1 cellular context compared by ENCODE assay signal in the genomic region with DNA sequence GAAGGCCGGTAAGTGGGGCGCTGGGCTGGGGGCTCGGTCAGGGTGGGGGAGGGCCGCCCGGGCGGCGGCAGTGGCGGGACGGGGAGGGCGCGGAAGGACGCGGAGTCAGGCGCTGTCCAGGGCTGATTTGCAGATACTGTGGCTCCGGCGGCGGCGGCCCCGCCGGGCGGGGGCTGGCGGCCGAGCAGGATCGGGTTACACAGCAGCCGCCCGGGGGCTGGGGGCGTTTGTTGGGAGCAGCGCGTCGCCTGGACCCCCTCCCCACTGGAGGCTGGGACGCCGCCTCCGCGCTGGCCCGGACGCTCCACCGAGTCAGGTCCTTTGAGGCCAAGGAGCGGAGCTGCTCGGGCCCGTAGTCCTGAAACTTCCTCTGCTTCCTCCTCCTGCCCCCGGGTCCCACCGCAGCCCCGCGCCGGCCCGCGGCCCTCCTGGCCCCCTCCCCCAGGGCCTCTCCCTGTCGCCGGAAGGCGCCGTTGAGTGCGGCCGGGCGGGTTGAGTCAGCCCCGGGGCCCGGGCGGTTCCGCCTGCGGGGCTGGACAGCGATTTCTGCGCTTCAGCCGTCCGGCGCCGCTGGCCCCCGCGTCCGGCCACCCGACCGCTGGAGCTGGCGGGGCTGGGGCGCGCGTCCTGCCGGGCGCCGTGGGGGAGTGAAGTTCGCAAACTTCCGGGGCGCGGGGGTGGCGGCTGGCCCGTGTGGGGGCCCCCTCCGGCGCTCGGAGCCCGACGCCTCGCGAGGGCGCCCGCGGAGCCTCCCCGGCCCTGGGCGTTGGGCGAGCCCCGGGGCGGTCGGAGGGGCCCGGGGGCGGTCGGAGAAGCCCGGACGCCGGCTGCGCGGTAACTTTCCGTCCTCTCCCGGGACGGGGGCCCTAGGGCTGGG.
A peak's percentile ranks its signal among the peaks of the same experiment; 100 is the strongest.
TF ChIP-seq lines count a peak whose summit lies in the region.

No MANE protein-coding gene starts in this region.

TF ChIP-seq in HepG2, 621 proteins besides CTCF, POLR2A, EP300 and RAD21 (continued from another document and continues in another):
- no peak for TF ChIP-seq SCMH1 (CRISPR knock-in tag; IDR thresholded peaks at IDR 0.05; ENCODE audit: borderline replicate concordance)
- TF ChIP-seq JUNB (CRISPR knock-in tag; IDR thresholded peaks at IDR 0.05; ENCODE audit: borderline replicate concordance): no peak
- TF ChIP-seq IRX3 (CRISPR knock-in tag; IDR thresholded peaks at IDR 0.05; ENCODE audit: borderline replicate concordance, low read depth): no peak
- TF ChIP-seq ZFYVE20 (CRISPR knock-in tag; IDR thresholded peaks at IDR 0.05; ENCODE audit: borderline replicate concordance, low read depth): no peak
- TF ChIP-seq, protein P1, sequence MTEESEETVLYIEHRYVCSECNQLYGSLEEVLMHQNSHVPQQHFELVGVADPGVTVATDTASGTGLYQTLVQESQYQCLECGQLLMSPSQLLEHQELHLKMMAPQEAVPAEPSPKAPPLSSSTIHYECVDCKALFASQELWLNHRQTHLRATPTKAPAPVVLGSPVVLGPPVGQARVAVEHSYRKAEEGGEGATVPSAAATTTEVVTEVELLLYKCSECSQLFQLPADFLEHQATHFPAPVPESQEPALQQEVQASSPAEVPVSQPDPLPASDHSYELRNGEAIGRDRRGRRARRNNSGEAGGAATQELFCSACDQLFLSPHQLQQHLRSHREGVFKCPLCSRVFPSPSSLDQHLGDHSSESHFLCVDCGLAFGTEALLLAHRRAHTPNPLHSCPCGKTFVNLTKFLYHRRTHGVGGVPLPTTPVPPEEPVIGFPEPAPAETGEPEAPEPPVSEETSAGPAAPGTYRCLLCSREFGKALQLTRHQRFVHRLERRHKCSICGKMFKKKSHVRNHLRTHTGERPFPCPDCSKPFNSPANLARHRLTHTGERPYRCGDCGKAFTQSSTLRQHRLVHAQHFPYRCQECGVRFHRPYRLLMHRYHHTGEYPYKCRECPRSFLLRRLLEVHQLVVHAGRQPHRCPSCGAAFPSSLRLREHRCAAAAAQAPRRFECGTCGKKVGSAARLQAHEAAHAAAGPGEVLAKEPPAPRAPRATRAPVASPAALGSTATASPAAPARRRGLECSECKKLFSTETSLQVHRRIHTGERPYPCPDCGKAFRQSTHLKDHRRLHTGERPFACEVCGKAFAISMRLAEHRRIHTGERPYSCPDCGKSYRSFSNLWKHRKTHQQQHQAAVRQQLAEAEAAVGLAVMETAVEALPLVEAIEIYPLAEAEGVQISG (CRISPR knock-in tag; IDR thresholded peaks at IDR 0.05): no peak; the same call in 1 of the 2 replicates
- TF ChIP-seq, protein P2, sequence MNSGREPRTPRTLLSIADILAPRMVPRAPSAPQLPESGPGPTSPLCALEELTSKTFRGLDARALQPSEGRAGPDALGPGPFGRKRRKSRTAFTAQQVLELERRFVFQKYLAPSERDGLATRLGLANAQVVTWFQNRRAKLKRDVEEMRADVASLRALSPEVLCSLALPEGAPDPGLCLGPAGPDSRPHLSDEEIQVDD (CRISPR knock-in tag; IDR thresholded peaks at IDR 0.05; ENCODE audit: borderline replicate concordance): no peak
- TF ChIP-seq ATM (IDR thresholded peaks at IDR 0.05; ENCODE audit: borderline replicate concordance): no peak
- TF ChIP-seq ZNF672 (CRISPR knock-in tag; IDR thresholded peaks at IDR 0.05): no peak
- no peak for TF ChIP-seq ZFP90 (CRISPR knock-in tag; IDR thresholded peaks at IDR 0.05; ENCODE audit: borderline replicate concordance)
- TF ChIP-seq, protein P3, sequence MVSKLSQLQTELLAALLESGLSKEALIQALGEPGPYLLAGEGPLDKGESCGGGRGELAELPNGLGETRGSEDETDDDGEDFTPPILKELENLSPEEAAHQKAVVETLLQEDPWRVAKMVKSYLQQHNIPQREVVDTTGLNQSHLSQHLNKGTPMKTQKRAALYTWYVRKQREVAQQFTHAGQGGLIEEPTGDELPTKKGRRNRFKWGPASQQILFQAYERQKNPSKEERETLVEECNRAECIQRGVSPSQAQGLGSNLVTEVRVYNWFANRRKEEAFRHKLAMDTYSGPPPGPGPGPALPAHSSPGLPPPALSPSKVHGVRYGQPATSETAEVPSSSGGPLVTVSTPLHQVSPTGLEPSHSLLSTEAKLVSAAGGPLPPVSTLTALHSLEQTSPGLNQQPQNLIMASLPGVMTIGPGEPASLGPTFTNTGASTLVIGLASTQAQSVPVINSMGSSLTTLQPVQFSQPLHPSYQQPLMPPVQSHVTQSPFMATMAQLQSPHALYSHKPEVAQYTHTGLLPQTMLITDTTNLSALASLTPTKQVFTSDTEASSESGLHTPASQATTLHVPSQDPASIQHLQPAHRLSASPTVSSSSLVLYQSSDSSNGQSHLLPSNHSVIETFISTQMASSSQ (IDR thresholded peaks at IDR 0.05; ENCODE audit: low read depth): no peak
- TF ChIP-seq, protein P3 (CRISPR knock-in tag; IDR thresholded peaks at IDR 0.05; ENCODE audit: borderline replicate concordance): no peak
- no peak for TF ChIP-seq FLYWCH1 (CRISPR knock-in tag; IDR thresholded peaks at IDR 0.05)
- TF ChIP-seq ZFP37 (CRISPR knock-in tag; IDR thresholded peaks at IDR 0.05; ENCODE audit: borderline replicate concordance): no peak
- no peak for TF ChIP-seq ZNF775 (CRISPR knock-in tag; IDR thresholded peaks at IDR 0.05; ENCODE audit: borderline replicate concordance)
- no peak for TF ChIP-seq ZFP36 (IDR thresholded peaks at IDR 0.05; ENCODE audit: borderline replicate concordance, low read depth, low read length, partially characterized antibody)
- no peak for TF ChIP-seq ZNF75D (CRISPR knock-in tag; IDR thresholded peaks at IDR 0.05; ENCODE audit: borderline replicate concordance)
- no peak for TF ChIP-seq FOXK2 (IDR thresholded peaks at IDR 0.05)
- no peak for TF ChIP-seq ZNF451 (CRISPR knock-in tag; IDR thresholded peaks at IDR 0.05)
- TF ChIP-seq SRF (IDR thresholded peaks at IDR 0.05; ENCODE audit: low read depth, low read length): no peak
- TF ChIP-seq ZMYM4 (CRISPR knock-in tag; IDR thresholded peaks at IDR 0.05): no peak; the same call in 1 of the 2 replicates
- no peak for TF ChIP-seq RAD51 (IDR thresholded peaks at IDR 0.05; ENCODE audit: borderline replicate concordance)
- no peak for TF ChIP-seq ZNF629 (CRISPR knock-in tag; conservative IDR thresholded peaks at IDR 0.05)
- TF ChIP-seq HHEX (CRISPR knock-in tag; IDR thresholded peaks at IDR 0.05): no peak
- TF ChIP-seq, protein P4, sequence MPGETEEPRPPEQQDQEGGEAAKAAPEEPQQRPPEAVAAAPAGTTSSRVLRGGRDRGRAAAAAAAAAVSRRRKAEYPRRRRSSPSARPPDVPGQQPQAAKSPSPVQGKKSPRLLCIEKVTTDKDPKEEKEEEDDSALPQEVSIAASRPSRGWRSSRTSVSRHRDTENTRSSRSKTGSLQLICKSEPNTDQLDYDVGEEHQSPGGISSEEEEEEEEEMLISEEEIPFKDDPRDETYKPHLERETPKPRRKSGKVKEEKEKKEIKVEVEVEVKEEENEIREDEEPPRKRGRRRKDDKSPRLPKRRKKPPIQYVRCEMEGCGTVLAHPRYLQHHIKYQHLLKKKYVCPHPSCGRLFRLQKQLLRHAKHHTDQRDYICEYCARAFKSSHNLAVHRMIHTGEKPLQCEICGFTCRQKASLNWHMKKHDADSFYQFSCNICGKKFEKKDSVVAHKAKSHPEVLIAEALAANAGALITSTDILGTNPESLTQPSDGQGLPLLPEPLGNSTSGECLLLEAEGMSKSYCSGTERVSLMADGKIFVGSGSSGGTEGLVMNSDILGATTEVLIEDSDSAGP (CRISPR knock-in tag; IDR thresholded peaks at IDR 0.05; ENCODE audit: borderline replicate concordance): no peak
- TF ChIP-seq ZNF441 (CRISPR knock-in tag; IDR thresholded peaks at IDR 0.05; ENCODE audit: borderline replicate concordance): no peak
- TF ChIP-seq ZNF883 (CRISPR knock-in tag; IDR thresholded peaks at IDR 0.05; ENCODE audit: not compliant biosample characterization): no peak
- TF ChIP-seq, protein P5, sequence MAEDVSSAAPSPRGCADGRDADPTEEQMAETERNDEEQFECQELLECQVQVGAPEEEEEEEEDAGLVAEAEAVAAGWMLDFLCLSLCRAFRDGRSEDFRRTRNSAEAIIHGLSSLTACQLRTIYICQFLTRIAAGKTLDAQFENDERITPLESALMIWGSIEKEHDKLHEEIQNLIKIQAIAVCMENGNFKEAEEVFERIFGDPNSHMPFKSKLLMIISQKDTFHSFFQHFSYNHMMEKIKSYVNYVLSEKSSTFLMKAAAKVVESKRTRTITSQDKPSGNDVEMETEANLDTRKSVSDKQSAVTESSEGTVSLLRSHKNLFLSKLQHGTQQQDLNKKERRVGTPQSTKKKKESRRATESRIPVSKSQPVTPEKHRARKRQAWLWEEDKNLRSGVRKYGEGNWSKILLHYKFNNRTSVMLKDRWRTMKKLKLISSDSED (CRISPR knock-in tag; IDR thresholded peaks at IDR 0.05): no peak
- TF ChIP-seq, protein P6, sequence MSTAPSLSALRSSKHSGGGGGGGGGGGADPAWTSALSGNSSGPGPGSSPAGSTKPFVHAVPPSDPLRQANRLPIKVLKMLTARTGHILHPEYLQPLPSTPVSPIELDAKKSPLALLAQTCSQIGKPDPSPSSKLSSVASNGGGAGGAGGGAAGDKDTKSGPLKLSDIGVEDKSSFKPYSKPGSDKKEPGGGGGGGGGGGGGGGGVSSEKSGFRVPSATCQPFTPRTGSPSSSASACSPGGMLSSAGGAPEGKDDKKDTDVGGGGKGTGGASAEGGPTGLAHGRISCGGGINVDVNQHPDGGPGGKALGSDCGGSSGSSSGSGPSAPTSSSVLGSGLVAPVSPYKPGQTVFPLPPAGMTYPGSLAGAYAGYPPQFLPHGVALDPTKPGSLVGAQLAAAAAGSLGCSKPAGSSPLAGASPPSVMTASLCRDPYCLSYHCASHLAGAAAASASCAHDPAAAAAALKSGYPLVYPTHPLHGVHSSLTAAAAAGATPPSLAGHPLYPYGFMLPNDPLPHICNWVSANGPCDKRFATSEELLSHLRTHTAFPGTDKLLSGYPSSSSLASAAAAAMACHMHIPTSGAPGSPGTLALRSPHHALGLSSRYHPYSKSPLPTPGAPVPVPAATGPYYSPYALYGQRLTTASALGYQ (CRISPR knock-in tag; IDR thresholded peaks at IDR 0.05): no peak
- no peak for TF ChIP-seq RFX3 (CRISPR knock-in tag; IDR thresholded peaks at IDR 0.05)
- TF ChIP-seq ZNF446 (CRISPR knock-in tag; IDR thresholded peaks at IDR 0.05): no peak
- TF ChIP-seq RFXANK (CRISPR knock-in tag; IDR thresholded peaks at IDR 0.05): no peak
- no peak for TF ChIP-seq XRCC5 (optimal IDR thresholded peaks at IDR 0.05; ENCODE audit: low read length)
- TF ChIP-seq ZBTB38 (CRISPR knock-in tag; IDR thresholded peaks at IDR 0.05): no peak
- TF ChIP-seq HNRNPL (IDR thresholded peaks at IDR 0.05; ENCODE audit: low read depth, low read length): no peak
- no peak for TF ChIP-seq ARHGAP35 (CRISPR knock-in tag; IDR thresholded peaks at IDR 0.05; ENCODE audit: borderline replicate concordance)
- TF ChIP-seq, protein P7, sequence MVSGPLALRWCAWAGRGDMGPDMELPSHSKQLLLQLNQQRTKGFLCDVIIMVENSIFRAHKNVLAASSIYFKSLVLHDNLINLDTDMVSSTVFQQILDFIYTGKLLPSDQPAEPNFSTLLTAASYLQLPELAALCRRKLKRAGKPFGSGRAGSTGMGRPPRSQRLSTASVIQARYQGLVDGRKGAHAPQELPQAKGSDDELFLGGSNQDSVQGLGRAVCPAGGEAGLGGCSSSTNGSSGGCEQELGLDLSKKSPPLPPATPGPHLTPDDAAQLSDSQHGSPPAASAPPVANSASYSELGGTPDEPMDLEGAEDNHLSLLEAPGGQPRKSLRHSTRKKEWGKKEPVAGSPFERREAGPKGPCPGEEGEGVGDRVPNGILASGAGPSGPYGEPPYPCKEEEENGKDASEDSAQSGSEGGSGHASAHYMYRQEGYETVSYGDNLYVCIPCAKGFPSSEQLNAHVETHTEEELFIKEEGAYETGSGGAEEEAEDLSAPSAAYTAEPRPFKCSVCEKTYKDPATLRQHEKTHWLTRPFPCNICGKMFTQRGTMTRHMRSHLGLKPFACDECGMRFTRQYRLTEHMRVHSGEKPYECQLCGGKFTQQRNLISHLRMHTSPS (CRISPR knock-in tag; IDR thresholded peaks at IDR 0.05; ENCODE audit: low read depth): no peak
- TF ChIP-seq ZFX (CRISPR knock-in tag; IDR thresholded peaks at IDR 0.05; ENCODE audit: low read depth): peak; percentile 57
- TF ChIP-seq HOXA5 (CRISPR knock-in tag; IDR thresholded peaks at IDR 0.05): no peak
- no peak for TF ChIP-seq ZNF839 (CRISPR knock-in tag; IDR thresholded peaks at IDR 0.05; ENCODE audit: borderline replicate concordance)
- TF ChIP-seq, protein P8, sequence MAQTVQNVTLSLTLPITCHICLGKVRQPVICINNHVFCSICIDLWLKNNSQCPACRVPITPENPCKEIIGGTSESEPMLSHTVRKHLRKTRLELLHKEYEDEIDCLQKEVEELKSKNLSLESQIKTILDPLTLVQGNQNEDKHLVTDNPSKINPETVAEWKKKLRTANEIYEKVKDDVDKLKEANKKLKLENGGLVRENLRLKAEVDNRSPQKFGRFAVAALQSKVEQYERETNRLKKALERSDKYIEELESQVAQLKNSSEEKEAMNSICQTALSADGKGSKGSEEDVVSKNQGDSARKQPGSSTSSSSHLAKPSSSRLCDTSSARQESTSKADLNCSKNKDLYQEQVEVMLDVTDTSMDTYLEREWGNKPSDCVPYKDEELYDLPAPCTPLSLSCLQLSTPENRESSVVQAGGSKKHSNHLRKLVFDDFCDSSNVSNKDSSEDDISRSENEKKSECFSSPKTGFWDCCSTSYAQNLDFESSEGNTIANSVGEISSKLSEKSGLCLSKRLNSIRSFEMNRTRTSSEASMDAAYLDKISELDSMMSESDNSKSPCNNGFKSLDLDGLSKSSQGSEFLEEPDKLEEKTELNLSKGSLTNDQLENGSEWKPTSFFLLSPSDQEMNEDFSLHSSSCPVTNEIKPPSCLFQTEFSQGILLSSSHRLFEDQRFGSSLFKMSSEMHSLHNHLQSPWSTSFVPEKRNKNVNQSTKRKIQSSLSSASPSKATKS (CRISPR knock-in tag; IDR thresholded peaks at IDR 0.05): no peak
- 0 out of 2 replicates have a peak, but pooled peaks have one; percentile 26 for TF ChIP-seq KMT2B (CRISPR knock-in tag; IDR thresholded peaks at IDR 0.05)
- no peak for TF ChIP-seq MIER3 (CRISPR knock-in tag; IDR thresholded peaks at IDR 0.05; ENCODE audit: borderline replicate concordance)
- TF ChIP-seq, protein P9, sequence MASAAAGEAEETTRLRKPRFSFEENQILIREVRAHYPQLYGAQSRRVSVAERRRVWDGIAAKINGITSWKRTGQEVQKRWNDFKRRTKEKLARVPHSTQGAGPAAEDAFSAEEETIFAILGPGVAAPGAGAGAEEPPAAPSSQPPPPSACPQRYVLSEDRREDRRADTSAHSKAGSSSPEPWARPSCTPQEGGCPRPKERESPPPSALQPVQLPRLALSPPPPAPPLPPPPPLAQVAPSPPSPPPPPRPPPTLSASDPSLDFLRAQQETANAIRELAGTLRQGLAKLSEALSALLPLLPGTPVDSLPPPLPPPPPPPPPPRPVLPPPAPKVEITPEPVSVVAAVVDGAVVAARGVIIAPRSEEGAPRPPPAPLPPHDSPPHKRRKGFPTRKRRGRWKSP (CRISPR knock-in tag; IDR thresholded peaks at IDR 0.05): no peak
